In genomic region chr4:162685401-162685800, GRCh38 we compare ENCODE assay signal across 21 cellular contexts.
"Had no signal": no experiment of that assay in that cellular context is flagged by ENCODE, and none has a peak within 500 bp of the region (broad histone marks: within the 10 kb centered on the region; RNA-seq: fewer than 3 reads in every experiment).

No MANE protein-coding gene starts in this region.

- H3K9me3 ChIP-seq: SJSA1 had no signal

- H3K27ac ChIP-seq: SJSA1, SK-N-MC had no signal

- H3K36me3 ChIP-seq: SJSA1 had no signal

- FAIRE-seq: RCC 7860 had no signal

- DNase-seq: IMR-90, Karpas-422, KG1, MM.1S, NCI-H1092 treated with DMSO at 0.1 percent for 48 hours, NCI-H1436, NCI-H187, NCI-H2029, NCI-H2081 treated with DMSO at 0.1 percent for 48 hours, NCI-H2171, NCI-H226, NCI-H446, NCI-H510A, NCI-H524 treated with DMSO at 0.1 percent for 48 hours, NCI-H774, Right ventricle myocardium superior, RPMI8226, SIG-M5 had no signal

- H3K4me3 ChIP-seq: SJSA1, SK-N-MC had no signal

- H3K27me3 ChIP-seq: SJSA1 had no signal
